1 cellular context compared by ENCODE assay signal in genomic region chr18:49531678-49532153, GRCh38.
TF ChIP-seq lines count a peak whose summit lies in the region.

No MANE protein-coding gene starts in this region.

TF ChIP-seq in GM12878, 131 proteins besides CTCF, POLR2A, EP300 and RAD21:
- TF ChIP-seq IRF5 (IDR thresholded peaks at IDR 0.05; ENCODE audit: borderline replicate concordance) (no peak), RELA (IDR thresholded peaks at IDR 0.05; ENCODE audit: borderline replicate concordance, partially characterized antibody) (no peak), STAT1 (conservative IDR thresholded peaks at IDR 0.05) (no peak), TBL1XR1 (IDR thresholded peaks at IDR 0.05; ENCODE audit: low read depth, low read length) (no peak), ZSCAN29 (IDR thresholded peaks at IDR 0.05) (no peak), BHLHE40 (IDR thresholded peaks at IDR 0.05; ENCODE audit: borderline replicate concordance in 1 of 2, low read depth in 2 of 2, low read length in 1 of 2) (peak in 1 of 2 experiments; percentile 34; a peak in 1 of 4 replicates), NR2F1 (conservative IDR thresholded peaks at IDR 0.05) (peak; percentile 49; the same call in 1 of the 2 replicates), PKNOX1 (IDR thresholded peaks at IDR 0.05) (no peak)
